Comparison of ENCODE assay signal across 26 cellular contexts in genomic region chr4:33661636-33662035, GRCh38.
"Had no signal": no experiment of that assay in that cellular context is flagged by ENCODE, and none has a peak within 500 bp of the region (broad histone marks: within the 10 kb centered on the region; RNA-seq: fewer than 3 reads in every experiment).

No MANE protein-coding gene starts in this region.

- DNase-seq: stimulated activated CD4-positive, alpha-beta T cell treated with anti-CD3 and anti-CD28 coated beads, Interleukin-2, amount 100 ng/mL, for 48 hours; stimulated activated CD4-positive, alpha-beta T cell treated with anti-CD3 and anti-CD28 coated beads, Interleukin-4, amount 100 ng/mL, for 1 hour; stimulated activated CD4-positive, alpha-beta T cell treated with anti-CD3 and anti-CD28 coated beads, Interleukin-4, amount 100 ng/mL, for 24 hours; stimulated activated CD4-positive, alpha-beta T cell treated with anti-CD3 and anti-CD28 coated beads, Interleukin-4, amount 100 ng/mL, for 4 hours; stimulated activated CD8-positive, alpha-beta memory T cell treated with anti-CD3 and anti-CD28 coated beads, Interleukin-4, amount 100 ng/mL, for 48 hours; stimulated activated naive B cell treated with anti-CD40 and anti-IgM and Interleukin-4, amounts not matched to agents 10 μg/mL and 1 μg/mL and 100 μg/mL, for 72 hours; stimulated activated naive CD4-positive, alpha-beta T cell; stimulated activated naive CD4-positive, alpha-beta T cell treated with Interleukin-2 at 50 U/mL for 16 hours; stimulated activated naive CD8-positive, alpha-beta T cell treated with anti-CD3 and anti-CD28 coated beads, Interleukin-15, amount 100 ng/mL, for 72 hours; stimulated activated naive CD8-positive, alpha-beta T cell treated with anti-CD3 and anti-CD28 coated beads, Interleukin-15, Interleukin-2, amounts not matched to agents 100 U/mL and 50 U/mL, for 24 hours; stomach; substantia nigra; testis; thyroid gland; tibial artery; transverse colon; trophoblast cell; upper lobe of left lung; upper lobe of right lung; uterus had no signal

- H3K27ac ChIP-seq: stomach, suprapubic skin, testis, thoracic aorta, thyroid gland, tibial artery, tibial nerve, transverse colon, upper lobe of left lung, upper lobe of right lung, uterus, vagina had no signal

- ATAC-seq: stimulated activated effector memory CD8-positive, alpha-beta T cell treated with anti-CD3 and anti-CD28 coated beads, Interleukin-12 subunit alpha, Interleukin-12 subunit beta, amount 100 ng/mL, for 72 hours; stimulated activated memory B cell treated with anti-CD40 and anti-IgM and Interleukin-4, amounts not matched to agents 10 μg/mL and 1 μg/mL and 100 μg/mL, for 72 hours; stimulated activated naive B cell treated with anti-CD40 and anti-IgM and Interleukin-4, amounts not matched to agents 10 μg/mL and 1 μg/mL and 100 μg/mL, for 72 hours; stimulated activated naive CD8-positive, alpha-beta T cell treated with anti-CD3 and anti-CD28 coated beads, Interleukin-15, amount 100 ng/mL, for 72 hours; stimulated activated naive CD8-positive, alpha-beta T cell treated with anti-CD3 and anti-CD28 coated beads, Interleukin-15, Interleukin-2, amounts not matched to agents 100 U/mL and 50 U/mL, for 24 hours; upper lobe of right lung had no signal

- H3K36me3 ChIP-seq: stomach, suprapubic skin, thoracic aorta, thyroid gland, tibial artery, tibial nerve, transverse colon, upper lobe of left lung, upper lobe of right lung, uterus, vagina had no signal

- H3K4me3 ChIP-seq: stomach, suprapubic skin, testis, thoracic aorta, thyroid gland, tibial artery, tibial nerve, transverse colon, upper lobe of left lung, upper lobe of right lung, uterus, vagina had no signal

- H3K4me1 ChIP-seq: stomach, suprapubic skin, testis, thyroid gland, tibial artery, tibial nerve, transverse colon, upper lobe of left lung, upper lobe of right lung, uterus, vagina had no signal

- H3K9me3 ChIP-seq: testis, thyroid gland, uterus, vagina had no signal

- H3K27me3 ChIP-seq: stomach, suprapubic skin, testis, thyroid gland, tibial artery, tibial nerve, transverse colon, upper lobe of left lung, upper lobe of right lung, uterus, vagina had no signal
